ENCODE assay signal across 1 cellular context in genomic region chr13:30464496-30465351, GRCh38.
TF ChIP-seq lines count a peak whose summit lies in the region.

No MANE protein-coding gene starts in this region.

TF ChIP-seq in K562, 482 proteins besides CTCF, POLR2A, EP300 and RAD21 (continued from another document):
- TF ChIP-seq ZNF407 (IDR thresholded peaks at IDR 0.05; ENCODE audit: low read depth) (no peak), FOXO4 (CRISPR knock-in tag; IDR thresholded peaks at IDR 0.05) (no peak), RBBP5 (IDR thresholded peaks at IDR 0.05; ENCODE audit: borderline replicate concordance, insufficient read depth, low read length, poor library complexity, severe bottlenecking) (peak; percentile 83), DLX4 (CRISPR knock-in tag; IDR thresholded peaks at IDR 0.05) (no peak), HOXB6 (CRISPR knock-in tag; IDR thresholded peaks at IDR 0.05; ENCODE audit: borderline replicate concordance) (no peak), JUNB (CRISPR knock-in tag; conservative IDR thresholded peaks at IDR 0.05) (no peak), TAF9B (IDR thresholded peaks at IDR 0.05; ENCODE audit: partially characterized antibody) (no peak), PHF21A (IDR thresholded peaks at IDR 0.05; ENCODE audit: borderline replicate concordance, low read depth) (no peak), NR1H2 (CRISPR knock-in tag; IDR thresholded peaks at IDR 0.05) (no peak), TFAP4 (CRISPR knock-in tag; IDR thresholded peaks at IDR 0.05; ENCODE audit: borderline replicate concordance) (no peak), DIDO1 (tag; IDR thresholded peaks at IDR 0.05; ENCODE audit: low read depth) (no peak), MNT (conservative IDR thresholded peaks at IDR 0.05) (no peak), ZNF12 (CRISPR knock-in tag; IDR thresholded peaks at IDR 0.05) (no peak), HDAC6 (IDR thresholded peaks at IDR 0.05; ENCODE audit: low read depth, low read length) (no peak), SIRT6 (IDR thresholded peaks at IDR 0.05; ENCODE audit: low read depth, low read length) (no peak), TOE1 (IDR thresholded peaks at IDR 0.05; ENCODE audit: borderline replicate concordance) (no peak), TOE1 (CRISPR knock-in tag; IDR thresholded peaks at IDR 0.05; ENCODE audit: borderline replicate concordance, low read depth) (no peak), HNRNPLL (IDR thresholded peaks at IDR 0.05; ENCODE audit: low read depth, low read length, poor library complexity, severe bottlenecking) (peak; percentile 48), MCM2 (IDR thresholded peaks at IDR 0.05; ENCODE audit: low read depth) (no peak), MYNN (IDR thresholded peaks at IDR 0.05) (no peak), MYNN (CRISPR knock-in tag; IDR thresholded peaks at IDR 0.05) (no peak), ZFP36 (IDR thresholded peaks at IDR 0.05; ENCODE audit: low read depth, low read length, partially characterized antibody) (no peak), ZNF224 (CRISPR knock-in tag; IDR thresholded peaks at IDR 0.05) (no peak), ZNF717 (CRISPR knock-in tag; IDR thresholded peaks at IDR 0.05) (no peak), MYBL2 (IDR thresholded peaks at IDR 0.05; ENCODE audit: low read depth) (no peak), MYBL2 (CRISPR knock-in tag; IDR thresholded peaks at IDR 0.05; ENCODE audit: borderline replicate concordance) (no peak), BCLAF1 (IDR thresholded peaks at IDR 0.05; ENCODE audit: borderline replicate concordance in 1 of 2, control insufficient read depth in 1 of 2, low read depth in 2 of 2, low read length in 1 of 2) (no peak), FOSL1 (tag; conservative IDR thresholded peaks at IDR 0.05) (no peak), POU5F1 (IDR thresholded peaks at IDR 0.05; ENCODE audit: borderline replicate concordance, low read depth, low read length, partially characterized antibody) (no peak), ZKSCAN8 (CRISPR knock-in tag; IDR thresholded peaks at IDR 0.05) (no peak), RBM17 (IDR thresholded peaks at IDR 0.05; ENCODE audit: borderline replicate concordance, low read depth, low read length) (no peak), ZNF644 (tag; IDR thresholded peaks at IDR 0.05; ENCODE audit: low read depth) (no peak), BCOR (IDR thresholded peaks at IDR 0.05) (no peak), HNRNPL (IDR thresholded peaks at IDR 0.05; ENCODE audit: low read depth, low read length) (no peak), DMBX1 (CRISPR knock-in tag; IDR thresholded peaks at IDR 0.05; ENCODE audit: borderline replicate concordance) (no peak), HDAC1 (IDR thresholded peaks at IDR 0.05) (no peak), IRF9 (tag; IDR thresholded peaks at IDR 0.05) (no peak), IFI16 (CRISPR knock-in tag; IDR thresholded peaks at IDR 0.05) (no peak), TEAD1 (CRISPR knock-in tag; IDR thresholded peaks at IDR 0.05) (no peak), NCOA2 (IDR thresholded peaks at IDR 0.05; ENCODE audit: partially characterized antibody in 2 of 2) (no peak), ZNF668 (CRISPR knock-in tag; IDR thresholded peaks at IDR 0.05) (no peak), FIP1L1 (IDR thresholded peaks at IDR 0.05; ENCODE audit: low read depth, low read length, poor library complexity, severe bottlenecking) (no peak), ZNF507 (tag; conservative IDR thresholded peaks at IDR 0.05) (no peak), BHLHE40 (IDR thresholded peaks at IDR 0.05; ENCODE audit: low read length) (no peak)
TF ChIP-seq in K562: peak in this region for 28.
